ENCODE assay signal across 22 cellular contexts in the genomic region with DNA sequence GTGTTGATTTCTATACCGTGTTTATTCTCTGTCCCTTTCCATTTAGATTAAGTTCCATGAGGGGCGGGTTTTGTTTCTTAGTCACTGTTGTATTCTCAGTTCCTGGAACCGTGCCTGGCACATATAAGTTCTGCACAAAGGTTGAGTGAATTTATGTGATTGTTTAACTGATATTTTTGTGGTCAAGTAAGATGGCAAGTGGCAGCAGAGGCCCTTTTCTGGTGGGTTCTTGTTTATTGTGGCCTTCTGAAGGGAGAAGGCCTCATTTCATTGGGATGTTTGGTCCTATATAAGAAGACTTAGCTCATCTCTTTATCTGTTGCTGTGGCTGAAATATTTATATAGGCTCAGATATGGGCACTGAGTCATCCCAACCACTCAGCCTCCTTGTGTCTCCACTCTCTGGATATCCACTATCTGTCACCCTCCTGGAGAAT.
A peak's percentile ranks its signal among the peaks of the same experiment; 100 is the strongest.
DNase-seq lines count a peak whose midpoint lies in the region; ATAC-seq and TF ChIP-seq lines count a peak whose summit lies in the region.
"Had no signal": no experiment of that assay in that cellular context is flagged by ENCODE, and none has a peak within 500 bp of the region (broad histone marks: within the 10 kb centered on the region; RNA-seq: fewer than 3 reads in every experiment).

No MANE protein-coding gene starts in this region.

- BruUV-seq in PC-3 (replicated peaks; lab: Mats Ljungman, UMichigan), result no TSS peak

- DNase-seq in H4 (ENCODE audit: low spot score) (peak; percentile 78), PC-3 (peak; percentile 60), chondrocyte (ENCODE audit: low spot score) (no peak), skeletal muscle cell (ENCODE audit: low read depth) (peak; percentile 51), DMS79 (lab: John Stamatoyannopoulos, UW) (no peak), HuH-7 (ENCODE audit: low spot score) (no peak)
- DNase-seq in stimulated activated effector memory CD8-positive, alpha-beta T cell treated with anti-CD3 and anti-CD28 coated beads, Interleukin-12 subunit alpha, Interleukin-12 subunit beta, amount 100 ng/mL, for 72 hours (ENCODE audit: low spot score in 2 of 2), result no peak
- DNase-seq: activated CD4-positive, alpha-beta memory T cell treated with anti-CD3 and anti-CD28 coated beads, Interleukin-2, amount 10 ng/mL, durations not matched to agents 7 days and 5 days; activated T-cell treated with anti-CD3 and anti-CD28 coated beads, Interleukin-2, amount 50 U/mL, for 48 hours; Calu3; effector CD4-positive, alpha-beta T cell; hypothalamus; NCI-H1694 treated with DMSO at 0.1 percent for 48 hours; NCI-H345; stimulated activated CD4-positive, alpha-beta T cell treated with anti-CD3 and anti-CD28 coated beads, Interleukin-12 subunit alpha, Interleukin-12 subunit beta, amount 100 ng/mL, for 4 hours; testis had no signal

- H3K79me2 ChIP-seq in PC-3 (ENCODE audit: low read length), result no peaks in the 10 kb centered on the region

- H3F3A ChIP-seq in PC-3 (ENCODE audit: low read length, unreplicated experiment), result no peaks in the 10 kb centered on the region

- no peaks in the 10 kb centered on the region for H3K9me3 ChIP-seq in PC-3 (ENCODE audit: low read length)
- H3K9me3 ChIP-seq: testis had no signal

- peaks cover 24% of the 10 kb centered on the region for H3K4me1 ChIP-seq in PC-3 (ENCODE audit: insufficient read depth, low read length)
- H3K4me1 ChIP-seq: testis had no signal

- H3K4me3 ChIP-seq in PC-3 (ENCODE audit: low read length) (no peak overlapping the region), skeletal muscle cell (ENCODE audit: low read depth, low read length) (no peak overlapping the region)
- H3K4me3 ChIP-seq: testis had no signal

- H3K27me3 Mint-ChIP-seq in chondrocyte (ENCODE audit: low read depth), result no peaks in the 10 kb centered on the region
- H3K27me3 Mint-ChIP-seq: activated CD4-positive, alpha-beta memory T cell treated with anti-CD3 and anti-CD28 coated beads, Interleukin-2, amount 10 ng/mL, durations not matched to agents 7 days and 5 days had no signal

- peak overlapping the region; percentile 1 for H3K27ac Mint-ChIP-seq in chondrocyte (ENCODE audit: unreplicated experiment)
- H3K27ac Mint-ChIP-seq in stimulated activated effector memory CD8-positive, alpha-beta T cell treated with anti-CD3 and anti-CD28 coated beads, Interleukin-12 subunit alpha, Interleukin-12 subunit beta, amount 100 ng/mL, for 72 hours, result no peak overlapping the region
- H3K27ac Mint-ChIP-seq: activated CD4-positive, alpha-beta memory T cell treated with anti-CD3 and anti-CD28 coated beads, Interleukin-2, amount 10 ng/mL, durations not matched to agents 7 days and 5 days; activated naive CD8-positive, alpha-beta T cell; nephron had no signal

- H3K4me1 Mint-ChIP-seq in chondrocyte (ENCODE audit: low read depth), result peaks cover 9% of the 10 kb centered on the region
- no peaks in the 10 kb centered on the region for H3K4me1 Mint-ChIP-seq in stimulated activated effector memory CD8-positive, alpha-beta T cell treated with anti-CD3 and anti-CD28 coated beads, Interleukin-12 subunit alpha, Interleukin-12 subunit beta, amount 100 ng/mL, for 72 hours
- H3K4me1 Mint-ChIP-seq: activated CD4-positive, alpha-beta memory T cell treated with anti-CD3 and anti-CD28 coated beads, Interleukin-2, amount 10 ng/mL, durations not matched to agents 7 days and 5 days; nephron had no signal

- H3K36me3 ChIP-seq in PC-3 (ENCODE audit: low read depth, low read length), result no peaks in the 10 kb centered on the region

- H3K4me3 Mint-ChIP-seq in chondrocyte (ENCODE audit: unreplicated experiment), result no peak overlapping the region
- no peak overlapping the region for H3K4me3 Mint-ChIP-seq in stimulated activated effector memory CD8-positive, alpha-beta T cell treated with anti-CD3 and anti-CD28 coated beads, Interleukin-12 subunit alpha, Interleukin-12 subunit beta, amount 100 ng/mL, for 72 hours
- H3K4me3 Mint-ChIP-seq: activated CD4-positive, alpha-beta memory T cell treated with anti-CD3 and anti-CD28 coated beads, Interleukin-2, amount 10 ng/mL, durations not matched to agents 7 days and 5 days; activated naive CD8-positive, alpha-beta T cell; nephron had no signal

- no peak overlapping the region for H3K9ac ChIP-seq in PC-3 (ENCODE audit: low read length)

- H2AFZ ChIP-seq in PC-3 (ENCODE audit: low read length), result no peak overlapping the region

- H3K27me3 ChIP-seq in PC-3 (ENCODE audit: low read length), result no peaks in the 10 kb centered on the region
- H3K27me3 ChIP-seq: testis had no signal

- ATAC-seq in PC-3, result peak; percentile 72
- ATAC-seq in stimulated activated effector memory CD8-positive, alpha-beta T cell treated with anti-CD3 and anti-CD28 coated beads, Interleukin-12 subunit alpha, Interleukin-12 subunit beta, amount 100 ng/mL, for 72 hours, result no peak
- no peak for ATAC-seq in GM18867 (IDR thresholded peaks at IDR 0.05; ENCODE audit: unreplicated experiment)
- ATAC-seq: HepG2 had no signal

- TF ChIP-seq CTCF in PC-3 (conservative IDR thresholded peaks at IDR 0.05; ENCODE audit: low read depth, low read length) (no peak), chondrocyte (IDR thresholded peaks at IDR 0.05) (no peak)

- CTCF ChIA-PET in PC-3 (lab: Charles Lee), result no interaction called here

- no peaks in the 10 kb centered on the region for H3K9me2 ChIP-seq in PC-3 (replicated peaks; ENCODE audit: low read length)

- intact Hi-C loops in PC-3 (cut with micrococcal nuclease), result no loop called here

- no peaks in the 10 kb centered on the region for H4K20me1 ChIP-seq in PC-3 (ENCODE audit: low read length)

- POLR2A ChIA-PET in PC-3 (lab: Charles Lee; ENCODE audit: unreplicated experiment), result no interaction called here

- H3K4me2 ChIP-seq in PC-3 (ENCODE audit: low read length), result peak overlapping the region; percentile 50; the same call in 1 of the 2 replicates

- 0 out of 2 replicates have a peak overlapping the region, but pooled peaks have one; percentile 32 for H3K27ac ChIP-seq in PC-3 (ENCODE audit: low read length)
- H3K27ac ChIP-seq: RWPE1, testis, VCaP had no signal

- H3K9me3 Mint-ChIP-seq in chondrocyte (ENCODE audit: low read depth), result no peaks in the 10 kb centered on the region
- peaks cover 3% of the 10 kb centered on the region for H3K9me3 Mint-ChIP-seq in stimulated activated effector memory CD8-positive, alpha-beta T cell treated with anti-CD3 and anti-CD28 coated beads, Interleukin-12 subunit alpha, Interleukin-12 subunit beta, amount 100 ng/mL, for 72 hours
- H3K9me3 Mint-ChIP-seq: activated CD4-positive, alpha-beta memory T cell treated with anti-CD3 and anti-CD28 coated beads, Interleukin-2, amount 10 ng/mL, durations not matched to agents 7 days and 5 days had no signal

- H3K36me3 Mint-ChIP-seq in chondrocyte (ENCODE audit: low read depth), result no peaks in the 10 kb centered on the region
- no peaks in the 10 kb centered on the region for H3K36me3 Mint-ChIP-seq in stimulated activated effector memory CD8-positive, alpha-beta T cell treated with anti-CD3 and anti-CD28 coated beads, Interleukin-12 subunit alpha, Interleukin-12 subunit beta, amount 100 ng/mL, for 72 hours
- H3K36me3 Mint-ChIP-seq: activated naive CD8-positive, alpha-beta T cell had no signal

Comparison
In these comparisons a context has a peak if more than half of its experiments do, and no peak if none do; other contexts are left out.
1. DNase-seq: peak in H4 (single experiment), PC-3 (single experiment) and skeletal muscle cell (single experiment); none in chondrocyte (single experiment), DMS79 (single experiment), stimulated activated effector memory CD8-positive, alpha-beta T cell treated with anti-CD3 and anti-CD28 coated beads, Interleukin-12 subunit alpha, Interleukin-12 subunit beta, amount 100 ng/mL, for 72 hours (0 of 2) and HuH-7 (single experiment).